Comparison of ENCODE assay signal across 1 cellular context in the genomic region with DNA sequence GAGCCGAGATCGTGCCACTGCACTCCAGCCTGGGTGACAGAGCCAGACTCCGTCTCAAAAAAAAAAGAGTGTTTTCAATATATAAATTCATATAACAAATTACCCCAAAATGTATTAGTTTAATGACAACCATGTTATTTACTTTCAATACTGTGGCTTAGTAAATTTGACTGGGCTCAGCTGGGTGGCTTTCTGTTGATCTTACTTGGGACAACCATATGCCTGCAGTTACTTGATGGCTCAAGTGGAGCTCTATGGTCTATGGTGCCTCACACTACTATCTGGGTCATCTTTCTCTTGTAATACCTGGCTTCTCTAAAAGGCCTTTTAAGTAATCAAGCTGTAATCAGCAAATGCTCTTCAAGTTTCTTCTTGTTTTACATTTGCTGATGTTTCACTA.
TF ChIP-seq lines count a peak whose summit lies in the region.

No MANE protein-coding gene starts in this region.

TF ChIP-seq in GM23338, 12 proteins besides CTCF, POLR2A, EP300 and RAD21 (continued from another document):
- TF ChIP-seq, protein P1, sequence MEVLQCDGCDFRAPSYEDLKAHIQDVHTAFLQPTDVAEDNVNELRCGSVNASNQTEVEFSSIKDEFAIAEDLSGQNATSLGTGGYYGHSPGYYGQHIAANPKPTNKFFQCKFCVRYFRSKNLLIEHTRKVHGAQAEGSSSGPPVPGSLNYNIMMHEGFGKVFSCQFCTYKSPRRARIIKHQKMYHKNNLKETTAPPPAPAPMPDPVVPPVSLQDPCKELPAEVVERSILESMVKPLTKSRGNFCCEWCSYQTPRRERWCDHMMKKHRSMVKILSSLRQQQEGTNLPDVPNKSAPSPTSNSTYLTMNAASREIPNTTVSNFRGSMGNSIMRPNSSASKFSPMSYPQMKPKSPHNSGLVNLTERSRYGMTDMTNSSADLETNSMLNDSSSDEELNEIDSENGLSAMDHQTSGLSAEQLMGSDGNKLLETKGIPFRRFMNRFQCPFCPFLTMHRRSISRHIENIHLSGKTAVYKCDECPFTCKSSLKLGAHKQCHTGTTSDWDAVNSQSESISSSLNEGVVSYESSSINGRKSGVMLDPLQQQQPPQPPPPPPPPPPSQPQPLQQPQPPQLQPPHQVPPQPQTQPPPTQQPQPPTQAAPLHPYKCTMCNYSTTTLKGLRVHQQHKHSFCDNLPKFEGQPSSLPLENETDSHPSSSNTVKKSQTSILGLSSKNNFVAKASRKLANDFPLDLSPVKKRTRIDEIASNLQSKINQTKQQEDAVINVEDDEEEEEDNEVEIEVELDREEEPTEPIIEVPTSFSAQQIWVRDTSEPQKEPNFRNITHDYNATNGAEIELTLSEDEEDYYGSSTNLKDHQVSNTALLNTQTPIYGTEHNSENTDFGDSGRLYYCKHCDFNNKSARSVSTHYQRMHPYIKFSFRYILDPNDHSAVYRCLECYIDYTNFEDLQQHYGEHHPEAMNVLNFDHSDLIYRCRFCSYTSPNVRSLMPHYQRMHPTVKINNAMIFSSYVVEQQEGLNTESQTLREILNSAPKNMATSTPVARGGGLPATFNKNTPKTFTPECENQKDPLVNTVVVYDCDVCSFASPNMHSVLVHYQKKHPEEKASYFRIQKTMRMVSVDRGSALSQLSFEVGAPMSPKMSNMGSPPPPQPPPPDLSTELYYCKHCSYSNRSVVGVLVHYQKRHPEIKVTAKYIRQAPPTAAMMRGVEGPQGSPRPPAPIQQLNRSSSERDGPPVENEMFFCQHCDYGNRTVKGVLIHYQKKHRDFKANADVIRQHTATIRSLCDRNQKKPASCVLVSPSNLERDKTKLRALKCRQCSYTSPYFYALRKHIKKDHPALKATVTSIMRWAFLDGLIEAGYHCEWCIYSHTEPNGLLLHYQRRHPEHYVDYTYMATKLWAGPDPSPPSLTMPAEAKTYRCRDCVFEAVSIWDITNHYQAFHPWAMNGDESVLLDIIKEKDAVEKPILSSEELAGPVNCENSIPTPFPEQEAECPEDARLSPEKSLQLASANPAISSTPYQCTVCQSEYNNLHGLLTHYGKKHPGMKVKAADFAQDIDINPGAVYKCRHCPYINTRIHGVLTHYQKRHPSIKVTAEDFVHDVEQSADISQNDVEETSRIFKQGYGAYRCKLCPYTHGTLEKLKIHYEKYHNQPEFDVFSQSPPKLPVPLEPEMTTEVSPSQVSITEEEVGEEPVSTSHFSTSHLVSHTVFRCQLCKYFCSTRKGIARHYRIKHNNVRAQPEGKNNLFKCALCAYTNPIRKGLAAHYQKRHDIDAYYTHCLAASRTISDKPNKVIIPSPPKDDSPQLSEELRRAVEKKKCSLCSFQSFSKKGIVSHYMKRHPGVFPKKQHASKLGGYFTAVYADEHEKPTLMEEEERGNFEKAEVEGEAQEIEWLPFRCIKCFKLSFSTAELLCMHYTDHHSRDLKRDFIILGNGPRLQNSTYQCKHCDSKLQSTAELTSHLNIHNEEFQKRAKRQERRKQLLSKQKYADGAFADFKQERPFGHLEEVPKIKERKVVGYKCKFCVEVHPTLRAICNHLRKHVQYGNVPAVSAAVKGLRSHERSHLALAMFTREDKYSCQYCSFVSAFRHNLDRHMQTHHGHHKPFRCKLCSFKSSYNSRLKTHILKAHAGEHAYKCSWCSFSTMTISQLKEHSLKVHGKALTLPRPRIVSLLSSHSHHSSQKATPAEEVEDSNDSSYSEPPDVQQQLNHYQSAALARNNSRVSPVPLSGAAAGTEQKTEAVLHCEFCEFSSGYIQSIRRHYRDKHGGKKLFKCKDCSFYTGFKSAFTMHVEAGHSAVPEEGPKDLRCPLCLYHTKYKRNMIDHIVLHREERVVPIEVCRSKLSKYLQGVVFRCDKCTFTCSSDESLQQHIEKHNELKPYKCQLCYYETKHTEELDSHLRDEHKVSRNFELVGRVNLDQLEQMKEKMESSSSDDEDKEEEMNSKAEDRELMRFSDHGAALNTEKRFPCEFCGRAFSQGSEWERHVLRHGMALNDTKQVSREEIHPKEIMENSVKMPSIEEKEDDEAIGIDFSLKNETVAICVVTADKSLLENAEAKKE (CRISPR knock-in tag; IDR thresholded peaks at IDR 0.05), result no peak
- TF ChIP-seq CREB1 (CRISPR knock-in tag; IDR thresholded peaks at IDR 0.05; ENCODE audit: low read depth) (no peak), ZNF331 (CRISPR knock-in tag; IDR thresholded peaks at IDR 0.05; ENCODE audit: low read depth) (peak; percentile 98)
- TF ChIP-seq, protein P2, sequence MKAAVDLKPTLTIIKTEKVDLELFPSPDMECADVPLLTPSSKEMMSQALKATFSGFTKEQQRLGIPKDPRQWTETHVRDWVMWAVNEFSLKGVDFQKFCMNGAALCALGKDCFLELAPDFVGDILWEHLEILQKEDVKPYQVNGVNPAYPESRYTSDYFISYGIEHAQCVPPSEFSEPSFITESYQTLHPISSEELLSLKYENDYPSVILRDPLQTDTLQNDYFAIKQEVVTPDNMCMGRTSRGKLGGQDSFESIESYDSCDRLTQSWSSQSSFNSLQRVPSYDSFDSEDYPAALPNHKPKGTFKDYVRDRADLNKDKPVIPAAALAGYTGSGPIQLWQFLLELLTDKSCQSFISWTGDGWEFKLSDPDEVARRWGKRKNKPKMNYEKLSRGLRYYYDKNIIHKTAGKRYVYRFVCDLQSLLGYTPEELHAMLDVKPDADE (IDR thresholded peaks at IDR 0.05), result no peak
